In the genomic region with DNA sequence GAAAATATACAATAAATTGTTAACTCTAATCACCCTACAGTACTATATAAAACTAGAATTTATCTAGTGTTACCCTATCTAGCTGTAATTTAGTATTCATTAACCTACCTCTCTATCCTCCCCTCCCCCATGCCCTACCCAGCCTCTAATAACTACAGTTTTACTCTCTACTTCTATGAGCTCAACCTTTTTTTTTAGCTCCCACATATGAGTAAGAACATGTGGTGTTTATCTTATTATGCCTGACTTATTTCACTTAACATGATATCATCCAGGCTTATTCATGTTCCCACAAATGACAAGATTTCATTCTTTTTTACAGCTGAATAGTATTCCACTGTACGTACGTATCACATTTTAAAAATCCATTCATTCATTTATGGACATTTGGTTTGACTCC, we compare ENCODE assay signal across 25 cellular contexts.
"Had no signal": no experiment of that assay in that cellular context is flagged by ENCODE, and none has a peak within 500 bp of the region (broad histone marks: within the 10 kb centered on the region; RNA-seq: fewer than 3 reads in every experiment).

No MANE protein-coding gene starts in this region.

- H3K27ac ChIP-seq: adrenal gland, ascending aorta, brain microvascular endothelial cell, gastrocnemius medialis, tibial nerve, WERI-Rb-1 had no signal

- DNase-seq: activated CD4-positive, alpha-beta memory T cell treated with anti-CD3 and anti-CD28 coated beads for 36 hours; activated CD4-positive, alpha-beta T cell treated with anti-CD3 and anti-CD28 coated beads, Interleukin-2, amount 10 ng/mL, durations not matched to agents 24 days and 14 days; activated CD8-positive, alpha-beta memory T cell treated with anti-CD3 and anti-CD28 coated beads, Interleukin-2, amount 50 U/mL, for 4 hours; activated effector memory CD4-positive, alpha-beta T cell treated with anti-CD3 and anti-CD28 coated beads, Interleukin-2, amount 50 U/mL, for 16 hours; activated naive CD4-positive, alpha-beta T cell treated with anti-CD3 and anti-CD28 coated beads for 36 hours; activated naive CD8-positive, alpha-beta T cell treated with anti-CD3 and anti-CD28 coated beads for 36 hours; activated T-cell treated with anti-CD3 and anti-CD28 coated beads, Interleukin-2, amount 50 U/mL, for 1 hour; adrenal gland; brain microvascular endothelial cell; caudate nucleus; gastrocnemius medialis; glutamatergic neuron; right cardiac atrium; stimulated activated CD4-positive, alpha-beta T cell treated with anti-CD3 and anti-CD28 coated beads, Interleukin-15, amount 100 ng/mL, for 24 hours; stimulated activated CD4-positive, alpha-beta T cell treated with anti-CD3 and anti-CD28 coated beads, Interleukin-2, amount 100 ng/mL, for 24 hours; stimulated activated naive B cell treated with anti-CD40 and anti-IgM and Interleukin-4, amounts not matched to agents 10 μg/mL and 1 μg/mL and 100 μg/mL, for 72 hours; WERI-Rb-1 had no signal

- ATAC-seq: activated CD4-positive, CD25-positive, alpha-beta regulatory T cell treated with anti-CD3 and anti-CD28 coated beads, Interleukin-2, amount 50 U/mL, for 24 hours; esophagus mucosa; gastrocnemius medialis; natural killer cell treated with Interleukin-12 subunit alpha and Interleukin-12 subunit beta and Interleukin-15 and Interleukin-18, amount 100 ng/mL, for 72 hours; right cardiac atrium; stimulated activated naive B cell treated with anti-CD40 and anti-IgM and Interleukin-4, amounts not matched to agents 10 μg/mL and 1 μg/mL and 100 μg/mL, for 72 hours had no signal

- FAIRE-seq: endothelial cell of umbilical vein, keratinocyte, TTC549 had no signal

- H3K9me3 ChIP-seq: gastrocnemius medialis had no signal

- H3K36me3 ChIP-seq: adrenal gland, ascending aorta, brain microvascular endothelial cell, WERI-Rb-1 had no signal

- H3K27me3 ChIP-seq: adrenal gland, ascending aorta, brain microvascular endothelial cell, gastrocnemius medialis, tibial nerve had no signal

- H3K4me3 ChIP-seq: adrenal gland, ascending aorta, gastrocnemius medialis, tibial nerve had no signal

- H3K4me1 ChIP-seq: adrenal gland, ascending aorta, gastrocnemius medialis, tibial nerve had no signal
